11 cellular contexts compared by ENCODE assay signal in genomic region chr14:74616507-74616906, GRCh38. TPM values are rescaled to one million over a fixed set of nuclear protein-coding genes. Genes with fewer than 3 reads are reported as not detected.
DNase-seq lines count a peak whose midpoint lies in the region; ATAC-seq, FAIRE-seq and TF ChIP-seq lines count a peak whose summit lies in the region.
"Had no signal": no experiment of that assay in that cellular context is flagged by ENCODE, and none has a peak within 500 bp of the region (broad histone marks: within the 10 kb centered on the region; RNA-seq: fewer than 3 reads in every experiment).

No MANE protein-coding gene starts in this region.

- no peak for FAIRE-seq in frontal cortex (lab: Jason Lieb, UNC)

- no peak for ATAC-seq in HG03354 (IDR thresholded peaks at IDR 0.05; ENCODE audit: poor library complexity, severe bottlenecking, unreplicated experiment)

- H3K36me3 Mint-ChIP-seq in chondrocyte (ENCODE audit: low read depth) = no peaks in the 10 kb centered on the region
- H3K36me3 Mint-ChIP-seq: activated naive CD4-positive, alpha-beta T cell treated with anti-CD3 and anti-CD28 coated beads, Interleukin-2, amount 50 U/mL, for 24 hours; naive B cell had no signal

- H3K9me3 Mint-ChIP-seq in chondrocyte (ENCODE audit: low read depth) = no peaks in the 10 kb centered on the region
- H3K9me3 Mint-ChIP-seq: activated naive CD4-positive, alpha-beta T cell treated with anti-CD3 and anti-CD28 coated beads, Interleukin-2, amount 50 U/mL, for 24 hours had no signal

- no peaks in the 10 kb centered on the region for H3K27me3 Mint-ChIP-seq in chondrocyte (ENCODE audit: low read depth)
- H3K27me3 Mint-ChIP-seq: activated naive CD4-positive, alpha-beta T cell treated with anti-CD3 and anti-CD28 coated beads, Interleukin-2, amount 50 U/mL, for 24 hours had no signal

- H3K27ac Mint-ChIP-seq in chondrocyte (ENCODE audit: unreplicated experiment) = peak overlapping the region; percentile 94

- no peak for TF ChIP-seq CTCF in NB4 (IDR thresholded peaks at IDR 0.05; ENCODE audit: low read depth, low read length)
- TF ChIP-seq CTCF in chondrocyte (IDR thresholded peaks at IDR 0.05) = no peak

- DNase-seq in GDM1 (lab: John Stamatoyannopoulos, UW) (peak; percentile 15), NB4 (ENCODE audit: low read depth) (peak; percentile 72), chondrocyte (ENCODE audit: low spot score) (no peak), pulmonary artery endothelial cell (ENCODE audit: low read depth, low spot score) (peak; percentile 61), frontal cortex (ENCODE audit: low spot score in 2 of 2) (no peak), SHP77 (lab: John Stamatoyannopoulos, UW) (no peak)
- DNase-seq: naive B cell, NCI-H1417 treated with DMSO at 0.1 percent for 48 hours had no signal

- H3K4me3 Mint-ChIP-seq in chondrocyte (ENCODE audit: unreplicated experiment) = peak overlapping the region; percentile 44

- TF ChIP-seq POLR2A in NB4 (IDR thresholded peaks at IDR 0.05; ENCODE audit: extremely low read depth, insufficient read length) = no peak

- H3K4me3 ChIP-seq in NB4 (ENCODE audit: low read depth, low read length) = no peak overlapping the region
- H3K4me3 ChIP-seq: upper lobe of left lung had no signal

- H3K4me1 Mint-ChIP-seq in chondrocyte (ENCODE audit: low read depth) = peaks cover 83% of the 10 kb centered on the region

RNA-seq across cellular contexts. Expression of gene LTBP2, which starts 4.5 kb away (rescaled TPM):
- 210 to 446 TPM (median 215 TPM) in 3 replicates for total RNA-seq in chondrocyte
- 122 and 232 TPM in 2 replicates for total RNA-seq in pulmonary artery endothelial cell
- 1.2 TPM for total RNA-seq in frontal cortex

Comparison
In these comparisons a context has a peak if more than half of its experiments do, and no peak if none do; other contexts are left out.
1. DNase-seq: peak in GDM1 (single experiment), NB4 (single experiment) and pulmonary artery endothelial cell (single experiment); none in chondrocyte (single experiment), frontal cortex (0 of 2) and SHP77 (0 of 2).
2. RNA of gene LTBP2, which starts 4.5 kb away (total RNA-seq): 122 to 232 TPM in pulmonary artery endothelial cell and 210 to 446 TPM in chondrocyte; 1.2 TPM in frontal cortex (single experiment); every median in the first group is over 10 times any median in the second.